In genomic region chr11:1946812-1947480, GRCh38 we compare ENCODE assay signal across 9 cellular contexts. TPM values are rescaled to one million over a fixed set of nuclear protein-coding genes. Genes with fewer than 3 reads are reported as not detected.
DNase-seq lines count a peak whose midpoint lies in the region; ATAC-seq, FAIRE-seq and TF ChIP-seq lines count a peak whose summit lies in the region.
"Had no signal": no experiment of that assay in that cellular context is flagged by ENCODE, and none has a peak within 500 bp of the region (broad histone marks: within the 10 kb centered on the region; RNA-seq: fewer than 3 reads in every experiment).

Gene MRPL23 (plus strand): TSS chr11:1947332. CDS start chr11:1947363, 31 bp downstream.

- TF ChIP-seq EP300 in sigmoid colon (IDR thresholded peaks at IDR 0.05), result no peak

- H3K27ac ChIP-seq in Peyer's patch (no peak within 1 kb of the TSS), sigmoid colon (no peak within 1 kb of the TSS)

- ATAC-seq in HG02759 (IDR thresholded peaks at IDR 0.05; ENCODE audit: unreplicated experiment) (no peak), HG03108 (IDR thresholded peaks at IDR 0.05; ENCODE audit: unreplicated experiment) (no peak)

- peak; percentile 39 for FAIRE-seq in GM18507 (lab: Jason Lieb, UNC)
- FAIRE-seq: TTC549 had no signal

- DNase-seq in GM18507 (ENCODE audit: extremely low spot score, insufficient read length, low read depth) (no peak), Peyer's patch (peak in 1 of 3 donors; percentile 40), fibroblast of the aortic adventitia (ENCODE audit: low read depth) (no peak), sigmoid colon (peak; percentile 27), NCI-H1694 (lab: John Stamatoyannopoulos, UW) (no peak), C1 segment of cervical spinal cord (lab: John Stamatoyannopoulos, UW) (no peak)

- H3K27me3 ChIP-seq in Peyer's patch (no peaks in the 10 kb centered on the region), sigmoid colon (no peaks in the 10 kb centered on the region)

- H3K9me3 ChIP-seq in Peyer's patch (no peaks in the 10 kb centered on the region), sigmoid colon (no peaks in the 10 kb centered on the region)

- 1% methylated on average over 21 of the region's 85 CpGs; no CpG with 5 or more reads in 1 of the 2 donors for WGBS in sigmoid colon, 2 donors

- no peaks in the 10 kb centered on the region for H3K36me3 ChIP-seq in Peyer's patch
- H3K36me3 ChIP-seq in sigmoid colon, result no peaks in the 10 kb centered on the region

- no peak for TF ChIP-seq POLR2A in Peyer's patch (IDR thresholded peaks at IDR 0.05)
- TF ChIP-seq POLR2A in sigmoid colon (IDR thresholded peaks at IDR 0.05), result no peak

- intact Hi-C loops in sigmoid colon (cut with DNase I), result no loop called here

- H3K4me1 ChIP-seq in Peyer's patch, result no peaks in the 10 kb centered on the region
- no peaks in the 10 kb centered on the region for H3K4me1 ChIP-seq in sigmoid colon

- H3K4me3 ChIP-seq in Peyer's patch (no peak within 1 kb of the TSS), fibroblast of the aortic adventitia (ENCODE audit: low read depth, low read length) (no peak within 1 kb of the TSS), sigmoid colon (no peak within 1 kb of the TSS)

- TF ChIP-seq CTCF in Peyer's patch (IDR thresholded peaks at IDR 0.05), result no peak
- no peak for TF ChIP-seq CTCF in fibroblast of the aortic adventitia (IDR thresholded peaks at IDR 0.05; ENCODE audit: insufficient read depth, low read length)
- TF ChIP-seq CTCF in sigmoid colon (IDR thresholded peaks at IDR 0.05), result no peak

RNA-seq across cellular contexts. Expression of gene MRPL23, which starts in this region (rescaled TPM):
- total RNA-seq in Peyer's patch (100 to 1,000 TPM in 1 of 4 donors, 10 to 100 TPM in 3; 93.3 to 116 (median 95.0) TPM), fibroblast of the aortic adventitia (ENCODE audit: low replicate concordance) (55.2 and 84.3 TPM in 2 replicates), sigmoid colon (100 to 1,000 TPM in 1 of 4 donors, 10 to 100 TPM in 3; 61.2 to 132 (median 73.3) TPM)
- polyA plus RNA-seq in sigmoid colon, result 100 to 1,000 TPM in 2 of 3 donors, 10 to 100 TPM in 1; 63.3 to 189 (median 132) TPM
